12 cellular contexts compared by ENCODE assay signal in the genomic region with DNA sequence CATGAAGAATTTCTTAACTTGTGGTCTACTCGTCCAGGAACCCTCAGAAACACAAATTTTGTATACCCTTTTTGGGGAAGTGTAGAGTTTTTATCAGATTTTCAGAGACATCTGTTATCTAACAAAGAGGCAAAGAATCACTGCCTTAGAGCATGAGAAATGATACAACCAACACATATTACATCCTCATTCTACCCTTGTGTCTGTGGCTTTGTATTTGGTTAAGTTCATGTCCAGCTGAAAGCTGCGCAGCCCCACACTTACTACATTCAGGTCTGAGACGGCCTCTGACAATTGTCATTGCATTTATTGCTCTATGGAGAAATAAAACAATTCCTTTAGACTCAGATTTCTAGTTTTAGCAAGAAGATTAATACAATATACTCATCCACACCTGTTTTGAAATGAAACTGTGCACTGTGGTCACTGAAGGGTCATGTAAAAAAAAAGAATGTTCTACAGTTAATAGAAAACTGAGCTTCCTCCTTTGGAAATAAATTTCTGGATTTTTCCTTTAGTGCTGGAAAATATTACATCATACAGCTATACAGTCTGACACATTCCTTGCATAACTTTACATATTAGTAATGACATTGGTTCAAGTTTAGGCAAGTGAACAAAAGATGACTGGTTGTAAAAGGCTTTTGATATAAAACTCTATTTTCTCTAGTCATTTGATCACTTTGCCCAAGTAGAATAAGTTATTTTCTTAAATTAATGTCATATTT. TPM values are rescaled to one million over a fixed set of nuclear protein-coding genes. Genes with fewer than 3 reads are reported as not detected.
DNase-seq lines count a peak whose midpoint lies in the region; TF ChIP-seq lines count a peak whose summit lies in the region.
"Had no signal": no experiment of that assay in that cellular context is flagged by ENCODE, and none has a peak within 500 bp of the region (broad histone marks: within the 10 kb centered on the region; RNA-seq: fewer than 3 reads in every experiment).

No MANE protein-coding gene starts in this region.

- no peak overlapping the region for H4K91ac ChIP-seq in neuronal stem cell (ENCODE audit: low read depth, low read length, poor library complexity)

- no peaks in the 10 kb centered on the region for H3K79me2 ChIP-seq in MM.1S (ENCODE audit: low read length)

- H3K79me1 ChIP-seq in neuronal stem cell (ENCODE audit: low read depth, low read length) = no peaks in the 10 kb centered on the region

- no peak overlapping the region for H3K4ac ChIP-seq in neuronal stem cell (ENCODE audit: low read length)

- no peak overlapping the region for H4K8ac ChIP-seq in neuronal stem cell (ENCODE audit: low read depth, low read length)

- H3K4me2 ChIP-seq in MM.1S (ENCODE audit: low read depth, low read length) = no peak overlapping the region
- H3K4me2 ChIP-seq in neuronal stem cell (ENCODE audit: insufficient read depth, low read length, poor library complexity, severe bottlenecking) = no peak overlapping the region

- H3K14ac ChIP-seq in neuronal stem cell (ENCODE audit: low read length) = no peak overlapping the region

- in situ Hi-C loops in Caki2 (cut with HindIII; ENCODE audit: low pct_unique_long_range_greater_than_20kb, low sequenced_read_pairs) = no loop called here

- no peaks in the 10 kb centered on the region for H3K27me3 ChIP-seq in BE2C
- H3K27me3 ChIP-seq in MM.1S (replicated peaks; ENCODE audit: insufficient read depth, low read length) = no peaks in the 10 kb centered on the region
- no peaks in the 10 kb centered on the region for H3K27me3 ChIP-seq in neuronal stem cell (ENCODE audit: control insufficient read depth in 3 of 3, insufficient read depth in 3 of 3, low read depth in 1 of 3, low read length in 3 of 3)

- H3K9me2 ChIP-seq in MM.1S (replicated peaks; ENCODE audit: insufficient read depth, low read length) = no peaks in the 10 kb centered on the region

- WGBS in neuronal stem cell (ENCODE audit: extremely low coverage in 2 of 2, insufficient read length in 2 of 2, insufficient replicate concordance in 1 of 2), 2 donors = no CpG with 5 or more reads among the region's 3 CpGs

- H3K4me3 ChIP-seq in BE2C (ENCODE audit: low read depth, low read length) (no peak overlapping the region), MM.1S (ENCODE audit: low read length) (no peak overlapping the region), neuronal stem cell (ENCODE audit: low read length in 2 of 2) (no peak overlapping the region)

- no peak overlapping the region for H2BK120ac ChIP-seq in neuronal stem cell (ENCODE audit: low read depth, low read length)

- H3K23ac ChIP-seq in neuronal stem cell (ENCODE audit: low read depth, low read length, poor library complexity) = no peak overlapping the region

- H3K18ac ChIP-seq in neuronal stem cell (ENCODE audit: low read length) = no peak overlapping the region

- no peaks in the 10 kb centered on the region for H3F3A ChIP-seq in MM.1S (ENCODE audit: insufficient read depth, low read length)

- H3K9ac ChIP-seq in MM.1S (ENCODE audit: low read length) (no peak overlapping the region), neuronal stem cell (ENCODE audit: low read depth, low read length, poor library complexity) (no peak overlapping the region)

- H2BK15ac ChIP-seq in neuronal stem cell (ENCODE audit: low read length) = no peak overlapping the region

- no peak overlapping the region for H2BK12ac ChIP-seq in neuronal stem cell (ENCODE audit: low read length)

- H3K36me3 ChIP-seq in BE2C (no peaks in the 10 kb centered on the region), MM.1S (replicated peaks; ENCODE audit: insufficient read depth, low read length) (no peaks in the 10 kb centered on the region), neuronal stem cell (replicated peaks in 1 of 2; ENCODE audit: control insufficient read depth in 2 of 2, insufficient read depth in 2 of 2, low read length in 2 of 2) (no peaks in the 10 kb centered on the region)

- DNase-seq in Caki2 (ENCODE audit: low read depth) (peak; percentile 60), NCI-H226 (peak; percentile 60), dermis microvascular lymphatic vessel endothelial cell (ENCODE audit: low read depth in 2 of 2) (peak; percentile 76 to 83), myocyte (ENCODE audit: low read depth) (peak; percentile 28), BE2C (no peak), MM.1S (no peak), neuronal stem cell (ENCODE audit: low spot score) (no peak)
- no peak for DNase-seq in activated T-cell treated with anti-CD3 and anti-CD28 coated beads, Interleukin-2, amount 50 U/mL, for 48 hours
- DNase-seq: activated gamma-delta T cell; Caco-2; effector CD4-positive, alpha-beta T cell; NCI-H1092 treated with DMSO at 0.1 percent for 48 hours had no signal

- H3K4me1 ChIP-seq in BE2C (no peaks in the 10 kb centered on the region), MM.1S (ENCODE audit: low read length) (no peaks in the 10 kb centered on the region), neuronal stem cell (ENCODE audit: control insufficient read depth in 2 of 2, insufficient read depth in 1 of 2, low read depth in 1 of 2, low read length in 2 of 2) (no peaks in the 10 kb centered on the region)
- H3K4me1 ChIP-seq: Caco-2 had no signal

- H4K20me1 ChIP-seq in MM.1S (ENCODE audit: insufficient read depth, low read length) = no peaks in the 10 kb centered on the region

- H3K9me3 ChIP-seq in BE2C = no peaks in the 10 kb centered on the region
- no peaks in the 10 kb centered on the region for H3K9me3 ChIP-seq in MM.1S (replicated peaks; ENCODE audit: insufficient read depth, low read length)
- no peaks in the 10 kb centered on the region for H3K9me3 ChIP-seq in neuronal stem cell (replicated peaks in 1 of 2; ENCODE audit: control insufficient read depth in 2 of 2, insufficient read depth in 1 of 2, low read depth in 1 of 2, low read length in 2 of 2)
- H3K9me3 ChIP-seq: Caco-2 had no signal

- no peak overlapping the region for H2BK5ac ChIP-seq in neuronal stem cell (ENCODE audit: low read length)

- no peak overlapping the region for H2AFZ ChIP-seq in MM.1S (ENCODE audit: low read length)
- H2AFZ ChIP-seq in neuronal stem cell (ENCODE audit: low read length) = no peak overlapping the region

- H3K27ac ChIP-seq in MM.1S (ENCODE audit: low read length) (no peak overlapping the region), neuronal stem cell (replicated peaks; ENCODE audit: low read length) (no peak overlapping the region)

- no peak overlapping the region for H2AK5ac ChIP-seq in neuronal stem cell (ENCODE audit: low read depth, low read length)

- TF ChIP-seq CTCF in BE2C (IDR thresholded peaks at IDR 0.05; ENCODE audit: low read depth, low read length) (no peak), MM.1S (IDR thresholded peaks at IDR 0.05; ENCODE audit: low read length) (no peak)

RNA-seq across cellular contexts. Expression of a gene that starts 39.8 kb away (rescaled TPM):
- not detected in 2 replicates for total RNA-seq in Caki2 (2014; rRNA removed; shearing (Covaris generic); ENCODE audit: low replicate concordance)
- 10.3 and 15.7 TPM in 2 replicates for total RNA-seq in dermis microvascular lymphatic vessel endothelial cell
- 21.6 and 24.8 TPM in 2 replicates for total RNA-seq in myocyte
- 10.1 TPM for polyA plus RNA-seq in myocyte (2012)
- not detected for polyA plus RNA-seq in BE2C (2012; ENCODE audit: insufficient read depth, insufficient read length, low read depth)
- 2.9 TPM for polyA plus RNA-seq in neuronal stem cell (2013, experiment 1 of 2)
- 3.2 TPM for polyA plus RNA-seq in neuronal stem cell (2013, experiment 2 of 2)
- total RNA-seq: Caco-2 had no signal

Comparison
In these comparisons a context has a peak if more than half of its experiments do, and no peak if none do; other contexts are left out.
1. DNase-seq: peak in Caki2 (single experiment), NCI-H226 (single experiment), dermis microvascular lymphatic vessel endothelial cell (2 of 2) and myocyte (single experiment); none in BE2C (single experiment), activated T-cell treated with anti-CD3 and anti-CD28 coated beads, Interleukin-2, amount 50 U/mL, for 48 hours (0 of 2), MM.1S (single experiment) and neuronal stem cell (single experiment).
2. RNA of a gene that starts 39.8 kb away (total RNA-seq): 21.6 to 24.8 TPM in myocyte and 10.3 to 15.7 TPM in dermis microvascular lymphatic vessel endothelial cell; not detected in Caki2; every median in the first group is over 10 times any median in the second.